Comparison of ENCODE assay signal across 25 cellular contexts in genomic region chr14:33120966-33121365, GRCh38.
DNase-seq lines count a peak whose midpoint lies in the region; ATAC-seq and TF ChIP-seq lines count a peak whose summit lies in the region.
"Had no signal": no experiment of that assay in that cellular context is flagged by ENCODE, and none has a peak within 500 bp of the region (broad histone marks: within the 10 kb centered on the region; RNA-seq: fewer than 3 reads in every experiment).

No MANE protein-coding gene starts in this region.

- H3K36me3 Mint-ChIP-seq in MCF 10A (ENCODE audit: insufficient read depth, unreplicated experiment) (no peaks in the 10 kb centered on the region), immature natural killer cell (peaks cover 0 to 4% (median 3%) of the 10 kb centered on the region in 3 donors)
- no peaks in the 10 kb centered on the region for H3K36me3 Mint-ChIP-seq in CD8-positive, alpha-beta memory T cell
- H3K36me3 Mint-ChIP-seq: naive B cell had no signal

- no peak for TF ChIP-seq CTCF in MCF 10A (IDR thresholded peaks at IDR 0.05; ENCODE audit: unreplicated experiment)
- no peak for TF ChIP-seq CTCF in breast epithelium (IDR thresholded peaks at IDR 0.05)
- TF ChIP-seq CTCF in fibroblast of pulmonary artery (IDR thresholded peaks at IDR 0.05; ENCODE audit: low read length, missing control alignments) = no peak
- TF ChIP-seq CTCF in gastrocnemius medialis (IDR thresholded peaks at IDR 0.05 in 4 of 5, conservative IDR thresholded peaks at IDR 0.05 in 1 of 5) = no peak
- no peak for TF ChIP-seq CTCF in lower leg skin (IDR thresholded peaks at IDR 0.05)

- no TSS peak for BruUV-seq in MCF 10A (replicated peaks; lab: Mats Ljungman, UMichigan)

- H3K4me3 ChIP-seq in breast epithelium (no peak overlapping the region), fibroblast of pulmonary artery (replicated peaks; ENCODE audit: low read depth, low read length) (no peak overlapping the region), gastrocnemius medialis (no peak overlapping the region), lower leg skin (ENCODE audit: low read depth, poor library complexity, severe bottlenecking) (no peak overlapping the region)
- no peak overlapping the region for H3K4me3 ChIP-seq in CD8-positive, alpha-beta memory T cell (ENCODE audit: low read length)
- H3K4me3 ChIP-seq: BLaER1, cardiac muscle cell, transverse colon had no signal

- H3K4me3 Mint-ChIP-seq in MCF 10A (ENCODE audit: unreplicated experiment) = no peak overlapping the region
- H3K4me3 Mint-ChIP-seq in CD8-positive, alpha-beta memory T cell = no peak overlapping the region
- H3K4me3 Mint-ChIP-seq in immature natural killer cell = no peak overlapping the region
- H3K4me3 Mint-ChIP-seq: activated CD8-positive, alpha-beta T cell treated with anti-CD3 and anti-CD28 coated beads for 36 hours; naive B cell; stimulated activated naive CD8-positive, alpha-beta T cell treated with anti-CD3 and anti-CD28 coated beads, Interleukin-15, amount 100 ng/mL, for 72 hours had no signal

- H3K27me3 ChIP-seq in breast epithelium = no peaks in the 10 kb centered on the region
- no peaks in the 10 kb centered on the region for H3K27me3 ChIP-seq in CD8-positive, alpha-beta memory T cell (ENCODE audit: insufficient read depth, low read length, poor library complexity, severe bottlenecking)
- H3K27me3 ChIP-seq in gastrocnemius medialis = no peaks in the 10 kb centered on the region
- H3K27me3 ChIP-seq: BLaER1, cardiac muscle cell, transverse colon had no signal

- no peak overlapping the region for H3K27ac Mint-ChIP-seq in MCF 10A (ENCODE audit: low read depth, unreplicated experiment)
- H3K27ac Mint-ChIP-seq in CD8-positive, alpha-beta memory T cell = no peak overlapping the region
- no peak overlapping the region for H3K27ac Mint-ChIP-seq in immature natural killer cell
- H3K27ac Mint-ChIP-seq: activated CD8-positive, alpha-beta T cell treated with anti-CD3 and anti-CD28 coated beads for 36 hours; naive B cell; stimulated activated naive CD8-positive, alpha-beta T cell treated with anti-CD3 and anti-CD28 coated beads, Interleukin-15, amount 100 ng/mL, for 72 hours had no signal

- H3K36me3 ChIP-seq in breast epithelium = no peaks in the 10 kb centered on the region
- no peaks in the 10 kb centered on the region for H3K36me3 ChIP-seq in CD8-positive, alpha-beta memory T cell (ENCODE audit: insufficient read depth, low read length)
- no peaks in the 10 kb centered on the region for H3K36me3 ChIP-seq in gastrocnemius medialis
- H3K36me3 ChIP-seq: BLaER1, cardiac muscle cell, transverse colon had no signal

- peak; percentile 21 for DNase-seq in MCF 10A (ENCODE audit: unreplicated experiment)
- no peak for DNase-seq in breast epithelium (ENCODE audit: low spot score in 2 of 2)
- peak; percentile 21 for DNase-seq in amniotic epithelial cell (ENCODE audit: low read depth)
- peak; percentile 24 for DNase-seq in fibroblast of pulmonary artery (ENCODE audit: low read depth)
- no peak for DNase-seq in CD8-positive, alpha-beta memory T cell
- no peak for DNase-seq in immature natural killer cell
- DNase-seq in gastrocnemius medialis = no peak
- DNase-seq in lower leg skin (ENCODE audit: low spot score in 2 of 2) = no peak
- DNase-seq: activated CD4-positive, CD25-positive, alpha-beta regulatory T cell treated with anti-CD3 and anti-CD28 coated beads, Interleukin-2, amount 50 U/mL, for 72 hours; activated CD8-positive, alpha-beta T cell treated with anti-CD3 and anti-CD28 coated beads for 36 hours; activated gamma-delta T cell; activated T-cell treated with anti-CD3 and anti-CD28 coated beads for 4 hours; Caco-2; GOT3; hypothalamus; kidney; naive B cell; NCI-H146; NCI-H526; occipital lobe; stimulated activated CD4-positive, alpha-beta T cell treated with anti-CD3 and anti-CD28 coated beads, Interleukin-12 subunit alpha, Interleukin-12 subunit beta, amount 100 ng/mL, for 4 hours; stimulated activated naive CD8-positive, alpha-beta T cell treated with anti-CD3 and anti-CD28 coated beads, Interleukin-15, amount 100 ng/mL, for 72 hours; transverse colon had no signal

- H3K4me1 ChIP-seq in breast epithelium = no peaks in the 10 kb centered on the region
- H3K4me1 ChIP-seq in CD8-positive, alpha-beta memory T cell (ENCODE audit: insufficient read depth, low read length) = no peaks in the 10 kb centered on the region
- no peaks in the 10 kb centered on the region for H3K4me1 ChIP-seq in gastrocnemius medialis
- H3K4me1 ChIP-seq: BLaER1, Caco-2 had no signal

- POLR2A ChIA-PET in MCF 10A (lab: Yijun Ruan, JAX) = no interaction called here
- POLR2A ChIA-PET in CD8-positive, alpha-beta memory T cell (lab: Charles Lee) = no interaction called here

- H3K27ac ChIP-seq in breast epithelium (no peak overlapping the region), gastrocnemius medialis (no peak overlapping the region)
- no peak overlapping the region for H3K27ac ChIP-seq in CD8-positive, alpha-beta memory T cell (ENCODE audit: low read depth, low read length)
- H3K27ac ChIP-seq: BLaER1, cardiac muscle cell, transverse colon had no signal

- CTCF ChIA-PET in MCF 10A (lab: Yijun Ruan, JAX) = interaction anchor here (0.6 kb wide), 1 partner anchor 412 kb away, joined by 3 read pairs; no protein-coding TSS in a partner anchor
- CTCF ChIA-PET in CD8-positive, alpha-beta memory T cell (lab: Charles Lee) = no interaction called here

- no peaks in the 10 kb centered on the region for H3K9me3 Mint-ChIP-seq in MCF 10A (ENCODE audit: unreplicated experiment)
- H3K9me3 Mint-ChIP-seq in CD8-positive, alpha-beta memory T cell = peaks cover 0 to 9% (median 7%) of the 10 kb centered on the region in 5 donors
- peaks cover 4 to 30% (median 13%) of the 10 kb centered on the region in 6 donors for H3K9me3 Mint-ChIP-seq in immature natural killer cell
- H3K9me3 Mint-ChIP-seq: activated CD8-positive, alpha-beta T cell treated with anti-CD3 and anti-CD28 coated beads for 36 hours had no signal

- TF ChIP-seq POLR2A in breast epithelium (IDR thresholded peaks at IDR 0.05) (no peak), gastrocnemius medialis (IDR thresholded peaks at IDR 0.05) (no peak), lower leg skin (IDR thresholded peaks at IDR 0.05) (no peak)

- in situ Hi-C loops in gastrocnemius medialis (cut with MboI; ENCODE audit: low sequenced_read_pairs in 4 of 4) = no loop called here

- ATAC-seq in gastrocnemius medialis = no peak
- ATAC-seq: activated CD8-positive, alpha-beta T cell treated with anti-CD3 and anti-CD28 coated beads for 36 hours; stimulated activated naive CD8-positive, alpha-beta T cell treated with anti-CD3 and anti-CD28 coated beads, Interleukin-15, amount 100 ng/mL, for 72 hours had no signal

- peaks cover 13% of the 10 kb centered on the region for H3K4me1 Mint-ChIP-seq in MCF 10A (ENCODE audit: insufficient read depth, unreplicated experiment)
- H3K4me1 Mint-ChIP-seq in CD8-positive, alpha-beta memory T cell = no peaks in the 10 kb centered on the region
- H3K4me1 Mint-ChIP-seq in immature natural killer cell = no peaks in the 10 kb centered on the region
- H3K4me1 Mint-ChIP-seq: naive B cell; stimulated activated naive CD8-positive, alpha-beta T cell treated with anti-CD3 and anti-CD28 coated beads, Interleukin-15, amount 100 ng/mL, for 72 hours had no signal

- H3K9me3 ChIP-seq in breast epithelium (no peaks in the 10 kb centered on the region), gastrocnemius medialis (no peaks in the 10 kb centered on the region)
- H3K9me3 ChIP-seq in CD8-positive, alpha-beta memory T cell (ENCODE audit: low read length) = no peaks in the 10 kb centered on the region
- H3K9me3 ChIP-seq: BLaER1, Caco-2, transverse colon had no signal

- intact Hi-C loops in MCF 10A (cut with micrococcal nuclease) (no loop called here), breast epithelium (cut with DNase I; ENCODE audit: low total_unique reads) (no loop called here), gastrocnemius medialis (cut with DNase I; ENCODE audit: low total_unique reads) (no loop called here), lower leg skin (cut with DNase I; ENCODE audit: low total_unique reads) (no loop called here)

- H3K27me3 Mint-ChIP-seq in MCF 10A (ENCODE audit: insufficient read depth, unreplicated experiment) (no peaks in the 10 kb centered on the region), immature natural killer cell (ENCODE audit: low read depth in 3 of 3) (peaks cover 0 to 3% (median 0%) of the 10 kb centered on the region in 3 donors)
- no peaks in the 10 kb centered on the region for H3K27me3 Mint-ChIP-seq in CD8-positive, alpha-beta memory T cell
- H3K27me3 Mint-ChIP-seq: activated CD8-positive, alpha-beta T cell treated with anti-CD3 and anti-CD28 coated beads for 36 hours; naive B cell; stimulated activated naive CD8-positive, alpha-beta T cell treated with anti-CD3 and anti-CD28 coated beads, Interleukin-15, amount 100 ng/mL, for 72 hours had no signal

- WGBS in lower leg skin, 2 donors = 60 to 69% methylated on average over 4 of the region's 4 CpGs

Comparison
In these comparisons a context has a peak if more than half of its experiments do, and no peak if none do; other contexts are left out.
1. DNase-seq: peak in MCF 10A (single experiment), amniotic epithelial cell (single experiment) and fibroblast of pulmonary artery (single experiment); none in breast epithelium (0 of 2), CD8-positive, alpha-beta memory T cell (0 of 5), immature natural killer cell (0 of 3), gastrocnemius medialis (0 of 2) and lower leg skin (0 of 2).